ENCODE assay signal across 8 cellular contexts in the genomic region with DNA sequence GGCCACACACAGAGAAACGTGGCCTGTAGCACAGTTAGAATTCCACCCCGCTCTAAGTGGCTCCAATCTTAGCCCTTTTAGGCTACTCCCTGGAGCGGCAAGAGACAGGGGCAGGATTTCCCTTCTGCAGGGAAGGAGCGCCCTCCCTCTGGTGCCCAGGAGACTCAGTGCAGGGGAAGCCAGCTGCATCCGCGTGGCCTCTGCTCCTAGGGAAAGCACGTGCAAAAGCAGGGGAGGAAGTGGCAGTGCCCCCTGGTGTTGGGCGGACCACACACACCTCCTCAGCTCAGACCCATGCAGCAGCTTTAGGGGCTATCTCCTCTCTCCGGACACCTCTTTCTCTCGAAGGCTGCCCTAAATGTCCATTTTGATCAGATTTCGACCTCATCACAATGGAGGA. TPM values are rescaled to one million over a fixed set of nuclear protein-coding genes. Genes with fewer than 3 reads are reported as not detected.
A peak's percentile ranks its signal among the peaks of the same experiment; 100 is the strongest.
DNase-seq lines count a peak whose midpoint lies in the region; TF ChIP-seq lines count a peak whose summit lies in the region.
"Had no signal": no experiment of that assay in that cellular context is flagged by ENCODE, and none has a peak within 500 bp of the region (broad histone marks: within the 10 kb centered on the region; RNA-seq: fewer than 3 reads in every experiment).

No MANE protein-coding gene starts in this region.

- peak; percentile 48 for TF ChIP-seq CTCF in GM13977 (IDR thresholded peaks at IDR 0.05; ENCODE audit: extremely low read depth, insufficient read depth, missing control alignments)

- WGBS in iPS DF 6.9 (ENCODE audit: insufficient coverage, insufficient read length) = no CpG with 5 or more reads among the region's 11 CpGs

- in situ Hi-C loops in GM13977 (cut with MboI; ENCODE audit: low pct_unique_long_range_greater_than_20kb, low sequenced_read_pairs, unreplicated experiment) = no loop called here

- H3K27ac ChIP-seq in iPS DF 6.9 (ENCODE audit: low read length) = no peak overlapping the region
- H3K27ac ChIP-seq: ovary had no signal

- H3K4me1 ChIP-seq in iPS DF 6.9 (ENCODE audit: control insufficient read depth, insufficient read depth, low read length) = no peaks in the 10 kb centered on the region

- H3K9me3 ChIP-seq in MG63 (no peaks in the 10 kb centered on the region), iPS DF 6.9 (ENCODE audit: control insufficient read depth, insufficient read depth, low read length) (no peaks in the 10 kb centered on the region)
- H3K9me3 ChIP-seq: ovary had no signal

- H3K36me3 ChIP-seq in MG63 (no peaks in the 10 kb centered on the region), iPS DF 6.9 (ENCODE audit: control insufficient read depth, insufficient read depth, low read length) (no peaks in the 10 kb centered on the region)
- H3K36me3 ChIP-seq: ovary had no signal

- no peaks in the 10 kb centered on the region for H3K27me3 ChIP-seq in MG63
- H3K27me3 ChIP-seq in iPS DF 6.9 (ENCODE audit: control insufficient read depth, insufficient read depth, low read length) = no peaks in the 10 kb centered on the region
- H3K27me3 ChIP-seq: ovary had no signal

- DNase-seq in GM13977 (ENCODE audit: low spot score) = no peak
- peak; percentile 41 for DNase-seq in MG63
- DNase-seq in activated T-cell treated with anti-CD3 and anti-CD28 coated beads, Interleukin-2, amount 50 U/mL, for 48 hours = peak; percentile 56 to 68
- peak; percentile 87 for DNase-seq in iPS DF 6.9 (ENCODE audit: low read depth, low spot score)
- peak; percentile 66 for DNase-seq in stimulated activated CD8-positive, alpha-beta memory T cell treated with anti-CD3 and anti-CD28 coated beads, Interleukin-4, amount 100 ng/mL, for 48 hours
- DNase-seq in NCI-H128 (lab: John Stamatoyannopoulos, UW; ENCODE audit: unreplicated experiment) = no peak
- DNase-seq in NCI-H187 treated with DMSO at 0.1 percent for 48 hours (lab: John Stamatoyannopoulos, UW) = no peak

- H3K4me3 ChIP-seq in MG63 = no peak overlapping the region
- no peak overlapping the region for H3K4me3 ChIP-seq in iPS DF 6.9 (ENCODE audit: low read length)
- H3K4me3 ChIP-seq: ovary had no signal

RNA-seq across cellular contexts. Expression of a gene that starts 50.0 kb away (rescaled TPM):
- 12.5 and 14.1 TPM in 2 replicates for total RNA-seq in MG63 (2014; rRNA removed; shearing (Covaris generic); ENCODE audit: low replicate concordance)

RNA-seq across cellular contexts. Expression of a gene that starts 50.2 kb away (rescaled TPM):
- total RNA-seq in MG63 (2014; rRNA removed; shearing (Covaris generic); ENCODE audit: low replicate concordance) = 1.1 and 1.2 TPM in 2 replicates

Comparison
In these comparisons a context has a peak if more than half of its experiments do, and no peak if none do; other contexts are left out.
1. DNase-seq: peak in MG63 (single experiment), activated T-cell treated with anti-CD3 and anti-CD28 coated beads, Interleukin-2, amount 50 U/mL, for 48 hours (2 of 2), iPS DF 6.9 (single experiment) and stimulated activated CD8-positive, alpha-beta memory T cell treated with anti-CD3 and anti-CD28 coated beads, Interleukin-4, amount 100 ng/mL, for 48 hours (single experiment); none in GM13977 (single experiment), NCI-H128 (single experiment) and NCI-H187 treated with DMSO at 0.1 percent for 48 hours (single experiment).